ENCODE assay signal across 34 cellular contexts in genomic region chr3:19967208-19967607, GRCh38. TPM values are rescaled to one million over a fixed set of nuclear protein-coding genes. Genes with fewer than 3 reads are reported as not detected.
"Had no signal": no experiment of that assay in that cellular context is flagged by ENCODE, and none has a peak within 500 bp of the region (broad histone marks: within the 10 kb centered on the region; RNA-seq: fewer than 3 reads in every experiment).

No MANE protein-coding gene starts in this region.

- H3K4me1 ChIP-seq: SJCRH30 had no signal

- H3K9me3 Mint-ChIP-seq: activated B cell treated with CpG ODN at 0.5 μM for 24 hours; activated CD8-positive, alpha-beta T cell treated with anti-CD3 and anti-CD28 coated beads for 36 hours; activated naive CD4-positive, alpha-beta T cell treated with anti-CD3 and anti-CD28 coated beads, Interleukin-2, amount 10 ng/mL, durations not matched to agents 7 days and 5 days; activated naive CD8-positive, alpha-beta T cell treated with anti-CD3 and anti-CD28 coated beads, Interleukin-2, amount 10 ng/mL, durations not matched to agents 7 days and 5 days; activated T-cell treated with anti-CD3 and anti-CD28 coated beads, Interleukin-2, amount 50 U/mL, for 4 hours; brain had no signal

- H3K9me3 ChIP-seq: adrenal gland, MG63, SJCRH30 had no signal

- H3K27me3 Mint-ChIP-seq: activated B cell treated with CpG ODN at 0.5 μM for 24 hours; activated CD8-positive, alpha-beta T cell treated with anti-CD3 and anti-CD28 coated beads for 36 hours; activated naive CD4-positive, alpha-beta T cell treated with anti-CD3 and anti-CD28 coated beads, Interleukin-2, amount 10 ng/mL, durations not matched to agents 7 days and 5 days; activated naive CD8-positive, alpha-beta T cell treated with anti-CD3 and anti-CD28 coated beads, Interleukin-2, amount 10 ng/mL, durations not matched to agents 7 days and 5 days; brain had no signal

- H3K27ac Mint-ChIP-seq: activated B cell treated with CpG ODN at 0.5 μM for 24 hours; activated CD8-positive, alpha-beta T cell treated with anti-CD3 and anti-CD28 coated beads for 36 hours; activated naive CD4-positive, alpha-beta T cell treated with anti-CD3 and anti-CD28 coated beads, Interleukin-2, amount 10 ng/mL, durations not matched to agents 7 days and 5 days; activated naive CD8-positive, alpha-beta T cell treated with anti-CD3 and anti-CD28 coated beads, Interleukin-2, amount 10 ng/mL, durations not matched to agents 7 days and 5 days had no signal

- DNase-seq: activated B cell treated with CpG ODN at 0.5 μM for 24 hours; activated CD4-positive, alpha-beta T cell treated with anti-CD3 and anti-CD28 coated beads for 4 hours; activated CD4-positive, alpha-beta T cell treated with anti-CD3 and anti-CD28 coated beads, Interleukin-2, amount 50 U/mL, for 4 hours; activated CD4-positive, CD25-positive, alpha-beta regulatory T cell treated with anti-CD3 and anti-CD28 coated beads, Interleukin-2, amount 50 U/mL, for 72 hours; activated CD8-positive, alpha-beta T cell treated with anti-CD3 and anti-CD28 coated beads for 36 hours; activated effector memory CD4-positive, alpha-beta T cell treated with Interleukin-2 at 50 U/mL for 16 hours; activated naive CD4-positive, alpha-beta T cell treated with anti-CD3 and anti-CD28 coated beads, Interleukin-2, amount 10 ng/mL, durations not matched to agents 7 days and 5 days; activated naive CD8-positive, alpha-beta T cell treated with anti-CD3 and anti-CD28 coated beads, Interleukin-2, amount 10 ng/mL, durations not matched to agents 7 days and 5 days; activated T-cell treated with anti-CD3 and anti-CD28 coated beads, Interleukin-2, amount 50 U/mL, for 4 hours; adrenal gland; caudate nucleus; Karpas-422; KBM-7; MG63; NCI-H1048; NCI-H1105 treated with DMSO at 0.1 percent for 48 hours; NCI-H1436; NCI-H1694; NCI-H1930; NCI-H2081 treated with DMSO at 0.1 percent for 48 hours; NCI-H226; NCI-H446 treated with DMSO at 0.1 percent for 48 hours; NCI-H524; SHP77; SJCRH30; T-helper 1 cell; T-helper 2 cell; T-helper 9 cell had no signal

- H3K27me3 ChIP-seq: adrenal gland, MG63, SJCRH30 had no signal

- H3K4me3 ChIP-seq: adrenal gland, MG63, SJCRH30, SK-N-MC had no signal

- H3K4me3 Mint-ChIP-seq: activated B cell treated with CpG ODN at 0.5 μM for 24 hours; activated CD8-positive, alpha-beta T cell treated with anti-CD3 and anti-CD28 coated beads for 36 hours; activated naive CD4-positive, alpha-beta T cell treated with anti-CD3 and anti-CD28 coated beads, Interleukin-2, amount 10 ng/mL, durations not matched to agents 7 days and 5 days; activated naive CD8-positive, alpha-beta T cell treated with anti-CD3 and anti-CD28 coated beads, Interleukin-2, amount 10 ng/mL, durations not matched to agents 7 days and 5 days; activated T-cell treated with anti-CD3 and anti-CD28 coated beads, Interleukin-2, amount 50 U/mL, for 4 hours; brain had no signal

- H3K36me3 ChIP-seq: adrenal gland, MG63, SJCRH30 had no signal

- ATAC-seq: activated CD8-positive, alpha-beta T cell treated with anti-CD3 and anti-CD28 coated beads for 36 hours; activated T-cell treated with anti-CD3 and anti-CD28 coated beads, Interleukin-2, amount 50 U/mL, for 4 hours; Panc1 had no signal

RNA-seq across cellular contexts. Expression of gene EFHB, which starts 33.2 kb away (rescaled TPM):
- total RNA-seq: SJCRH30 had no signal

RNA-seq across cellular contexts. Expression of gene PP2D1, which starts 44.9 kb away (rescaled TPM):
- total RNA-seq: activated B cell treated with CpG ODN at 0.5 μM for 24 hours; activated CD8-positive, alpha-beta T cell treated with anti-CD3 and anti-CD28 coated beads for 36 hours; activated naive CD8-positive, alpha-beta T cell treated with anti-CD3 and anti-CD28 coated beads, Interleukin-2, amount 10 ng/mL, durations not matched to agents 7 days and 5 days; activated T-cell treated with anti-CD3 and anti-CD28 coated beads, Interleukin-2, amount 50 U/mL, for 4 hours; adrenal gland; bronchial epithelial cell; cerebellum; RPMI7951; SJCRH30 had no signal
